Comparison of ENCODE assay signal across 10 cellular contexts in the genomic region with DNA sequence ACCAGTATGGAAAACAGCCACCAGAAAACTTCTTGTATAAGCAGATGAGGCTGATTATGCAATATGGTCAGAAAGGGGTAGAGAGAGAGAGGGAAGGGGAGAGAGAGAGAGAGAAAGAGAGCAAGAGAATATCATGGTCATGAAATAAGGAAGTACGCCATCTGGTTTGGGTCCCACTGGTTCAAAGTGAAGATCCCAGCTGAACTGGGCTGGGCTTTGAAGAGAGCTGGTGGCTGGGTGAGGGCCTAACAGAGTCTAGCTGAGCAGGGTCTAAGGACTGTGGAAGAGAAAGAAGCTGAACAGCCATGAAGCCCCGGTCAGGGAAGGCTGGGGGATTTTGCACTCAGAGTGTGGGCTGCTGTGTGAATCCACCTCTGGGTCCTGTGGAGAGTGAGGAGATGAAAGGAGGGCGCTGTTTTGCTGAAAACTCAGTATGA. TPM values are rescaled to one million over a fixed set of nuclear protein-coding genes. Genes with fewer than 3 reads are reported as not detected.
DNase-seq lines count a peak whose midpoint lies in the region; ATAC-seq and TF ChIP-seq lines count a peak whose summit lies in the region.
"Had no signal": no experiment of that assay in that cellular context is flagged by ENCODE, and none has a peak within 500 bp of the region (broad histone marks: within the 10 kb centered on the region; RNA-seq: fewer than 3 reads in every experiment).

No MANE protein-coding gene starts in this region.

- H3K9me3 ChIP-seq in Peyer's patch (no peaks in the 10 kb centered on the region), endodermal cell (ENCODE audit: control insufficient read depth, low read length) (no peaks in the 10 kb centered on the region)

- 91 to 100% methylated on average over 2 to 3 of the region's 3 CpGs for WGBS in endodermal cell (ENCODE audit: insufficient coverage in 1 of 2, insufficient read length in 1 of 2), 2 experiments

- peak; percentile 60 for DNase-seq in activated effector memory CD4-positive, alpha-beta T cell treated with anti-CD3 and anti-CD28 coated beads, Interleukin-2, amount 50 U/mL, for 16 hours
- no peak for DNase-seq in activated effector memory CD4-positive, alpha-beta T cell treated with Interleukin-2 at 50 U/mL for 16 hours
- peak in 2 of 3 donors; percentile 39 to 63 for DNase-seq in Peyer's patch
- peak; percentile 27 for DNase-seq in endodermal cell
- DNase-seq in stimulated activated naive CD8-positive, alpha-beta T cell treated with anti-CD3 and anti-CD28 coated beads, Interleukin-15, amount 100 ng/mL, for 72 hours = no peak
- no peak for DNase-seq in stimulated activated CD8-positive, alpha-beta memory T cell treated with anti-CD3 and anti-CD28 coated beads, Interleukin-4, amount 100 ng/mL, for 48 hours
- DNase-seq in amniotic stem cell (lab: John Stamatoyannopoulos, UW) = no peak
- no peak for DNase-seq in middle frontal gyrus (ENCODE audit: extremely low spot score, low spot score)
- DNase-seq: activated CD4-positive, alpha-beta T cell treated with anti-CD3 and anti-CD28 coated beads, Interleukin-2, amount 50 U/mL, for 48 hours had no signal

- H3K4me1 ChIP-seq in Peyer's patch (peaks cover 3 to 72% (median 20%) of the 10 kb centered on the region in 4 donors), endodermal cell (ENCODE audit: control insufficient read depth, insufficient read depth, low read length) (peaks cover 2% of the 10 kb centered on the region)

- H3K9me3 Mint-ChIP-seq in endodermal cell = no peaks in the 10 kb centered on the region
- H3K9me3 Mint-ChIP-seq in stimulated activated naive CD8-positive, alpha-beta T cell treated with anti-CD3 and anti-CD28 coated beads, Interleukin-15, amount 100 ng/mL, for 72 hours = no peaks in the 10 kb centered on the region

- no peak overlapping the region for H3K9ac ChIP-seq in endodermal cell (ENCODE audit: extremely low read depth, low read length, poor library complexity, severe bottlenecking)

- H3K27me3 ChIP-seq in Peyer's patch = no peaks in the 10 kb centered on the region
- no peaks in the 10 kb centered on the region for H3K27me3 ChIP-seq in endodermal cell (ENCODE audit: control insufficient read depth, insufficient read depth, low read length, poor library complexity, severe bottlenecking)

- H3K4me3 Mint-ChIP-seq in endodermal cell = no peak overlapping the region
- peak overlapping the region; percentile 46 to 74 for H3K4me3 Mint-ChIP-seq in stimulated activated naive CD8-positive, alpha-beta T cell treated with anti-CD3 and anti-CD28 coated beads, Interleukin-15, amount 100 ng/mL, for 72 hours

- no peaks in the 10 kb centered on the region for H3K36me3 Mint-ChIP-seq in endodermal cell (ENCODE audit: low read depth)

- TF ChIP-seq POLR2A in Peyer's patch (IDR thresholded peaks at IDR 0.05) = no peak

- no peak overlapping the region for H3K27ac Mint-ChIP-seq in endodermal cell
- H3K27ac Mint-ChIP-seq in stimulated activated naive CD8-positive, alpha-beta T cell treated with anti-CD3 and anti-CD28 coated beads, Interleukin-15, amount 100 ng/mL, for 72 hours = peak overlapping the region; percentile 81 to 93

- H3K36me3 ChIP-seq in Peyer's patch (peaks cover 0 to 26% (median 0%) of the 10 kb centered on the region in 3 donors), endodermal cell (ENCODE audit: control insufficient read depth, insufficient read depth, low read length) (no peaks in the 10 kb centered on the region)

- H3K27me3 Mint-ChIP-seq in endodermal cell (ENCODE audit: insufficient read depth) = no peaks in the 10 kb centered on the region
- H3K27me3 Mint-ChIP-seq in stimulated activated naive CD8-positive, alpha-beta T cell treated with anti-CD3 and anti-CD28 coated beads, Interleukin-15, amount 100 ng/mL, for 72 hours = no peaks in the 10 kb centered on the region

- H3K4me1 Mint-ChIP-seq in endodermal cell = peaks cover 17% of the 10 kb centered on the region
- peaks cover 98% of the 10 kb centered on the region for H3K4me1 Mint-ChIP-seq in stimulated activated naive CD8-positive, alpha-beta T cell treated with anti-CD3 and anti-CD28 coated beads, Interleukin-15, amount 100 ng/mL, for 72 hours

- H3K4me3 ChIP-seq in Peyer's patch (no peak overlapping the region), endodermal cell (ENCODE audit: low read length) (no peak overlapping the region)

- TF ChIP-seq CTCF in Peyer's patch (IDR thresholded peaks at IDR 0.05) (no peak), endodermal cell (conservative IDR thresholded peaks at IDR 0.05) (no peak)

- ATAC-seq in stimulated activated naive CD8-positive, alpha-beta T cell treated with anti-CD3 and anti-CD28 coated beads, Interleukin-15, amount 100 ng/mL, for 72 hours = no peak

- H3K27ac ChIP-seq in Peyer's patch = peak overlapping the region; percentile 46 to 84 (median 68)
- no peak overlapping the region for H3K27ac ChIP-seq in endodermal cell (ENCODE audit: low read depth, low read length)
- H3K27ac ChIP-seq: RWPE1 had no signal

RNA-seq across cellular contexts. Expression of a gene that starts 14.6 kb away (rescaled TPM):
- total RNA-seq in Peyer's patch (100 to 1,000 TPM in 1 of 4 donors, 10 to 100 TPM in 3; 61.1 to 101 (median 72.0) TPM), endodermal cell (1 to 10 TPM; 3.1 to 5.1 TPM)
- polyA plus RNA-seq in endodermal cell (2013, experiment 1 of 2) = 3.0 TPM
- polyA plus RNA-seq in endodermal cell (2013, experiment 2 of 2) = 1.8 TPM

RNA-seq across cellular contexts. Expression of a gene that starts 47.9 kb away (rescaled TPM):
- 10 to 100 TPM; 46.4 to 90.8 (median 76.7) TPM for total RNA-seq in Peyer's patch
- total RNA-seq in endodermal cell = 10 to 100 TPM; 46.2 to 50.4 TPM
- polyA plus RNA-seq in endodermal cell (2013, experiment 1 of 2) = 37.3 TPM
- 34.0 TPM for polyA plus RNA-seq in endodermal cell (2013, experiment 2 of 2)

Comparison
In these comparisons a context has a peak if more than half of its experiments do, and no peak if none do; other contexts are left out.
1. DNase-seq: peak in activated effector memory CD4-positive, alpha-beta T cell treated with anti-CD3 and anti-CD28 coated beads, Interleukin-2, amount 50 U/mL, for 16 hours (single experiment), Peyer's patch (2 of 3) and endodermal cell (single experiment); none in activated effector memory CD4-positive, alpha-beta T cell treated with Interleukin-2 at 50 U/mL for 16 hours (single experiment), stimulated activated naive CD8-positive, alpha-beta T cell treated with anti-CD3 and anti-CD28 coated beads, Interleukin-15, amount 100 ng/mL, for 72 hours (0 of 2), stimulated activated CD8-positive, alpha-beta memory T cell treated with anti-CD3 and anti-CD28 coated beads, Interleukin-4, amount 100 ng/mL, for 48 hours (single experiment), amniotic stem cell (single experiment) and middle frontal gyrus (single experiment).
2. RNA of a gene that starts 14.6 kb away (total RNA-seq): 61.1 to 101 TPM in Peyer's patch; 3.1 to 5.1 TPM in endodermal cell; every median in the first group is over 10 times any median in the second.